In the genomic region with DNA sequence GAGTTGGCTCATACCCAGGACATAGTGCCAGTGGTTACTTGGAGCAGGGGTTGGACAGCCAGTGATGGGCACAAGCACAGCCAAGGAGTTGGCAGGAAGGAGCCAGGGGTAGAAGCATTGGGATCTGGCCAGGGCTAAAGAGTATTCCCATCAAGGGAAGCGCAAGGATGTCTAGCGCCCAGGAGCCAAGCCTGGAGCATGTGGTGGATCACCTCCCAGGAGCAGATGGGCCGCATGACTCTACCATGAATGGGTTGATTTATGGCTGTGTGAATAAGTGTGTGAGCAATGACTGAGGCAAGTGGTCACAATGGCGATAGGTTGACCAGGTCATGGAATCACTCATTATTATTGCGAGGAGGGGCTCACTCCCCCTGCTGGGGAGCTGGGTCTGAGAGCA, we compare ENCODE assay signal across 26 cellular contexts.
"Had no signal": no experiment of that assay in that cellular context is flagged by ENCODE, and none has a peak within 500 bp of the region (broad histone marks: within the 10 kb centered on the region; RNA-seq: fewer than 3 reads in every experiment).

No MANE protein-coding gene starts in this region.

- H3K9me3 Mint-ChIP-seq: activated CD4-positive, alpha-beta T cell treated with anti-CD3 and anti-CD28 coated beads, Interleukin-2, amount 10 ng/mL, durations not matched to agents 24 days and 14 days; activated naive CD4-positive, alpha-beta T cell treated with anti-CD3 and anti-CD28 coated beads, Interleukin-2, amount 50 U/mL, for 72 hours; activated naive CD8-positive, alpha-beta T cell treated with anti-CD3 and anti-CD28 coated beads, Interleukin-2, amount 50 U/mL, for 24 hours; activated T-cell treated with anti-CD3 and anti-CD28 coated beads, Interleukin-2, amount 50 U/mL, for 4 hours; central memory CD8-positive, alpha-beta T cell; T-helper 1 cell treated with Interleukin-12 subunit alpha and Interleukin-12 subunit beta and Interleukin-4 antibody, amounts not matched to agents 30 μg/mL and 1 μg/mL, for 36 hours had no signal

- H3K4me3 Mint-ChIP-seq: activated CD4-positive, alpha-beta T cell treated with anti-CD3 and anti-CD28 coated beads, Interleukin-2, amount 10 ng/mL, durations not matched to agents 24 days and 14 days; activated CD8-positive, alpha-beta memory T cell treated with anti-CD3 and anti-CD28 coated beads, Interleukin-2, amount 10 ng/mL, durations not matched to agents 7 days and 5 days; activated naive CD8-positive, alpha-beta T cell treated with anti-CD3 and anti-CD28 coated beads, Interleukin-2, amount 50 U/mL, for 24 hours; activated T-cell treated with anti-CD3 and anti-CD28 coated beads, Interleukin-2, amount 50 U/mL, for 4 hours; brain; central memory CD8-positive, alpha-beta T cell; T-helper 1 cell treated with Interleukin-12 subunit alpha and Interleukin-12 subunit beta and Interleukin-4 antibody, amounts not matched to agents 30 μg/mL and 1 μg/mL, for 36 hours; WTC11 had no signal

- DNase-seq: activated CD4-positive, alpha-beta T cell treated with anti-CD3 and anti-CD28 coated beads for 1 hour; activated CD4-positive, alpha-beta T cell treated with anti-CD3 and anti-CD28 coated beads, Interleukin-2, amount 10 ng/mL, durations not matched to agents 24 days and 14 days; activated CD4-positive, alpha-beta T cell treated with anti-CD3 and anti-CD28 coated beads, Interleukin-2, amount 50 U/mL, for 48 hours; activated CD8-positive, alpha-beta memory T cell treated with anti-CD3 and anti-CD28 coated beads, Interleukin-2, amount 10 ng/mL, durations not matched to agents 7 days and 5 days; activated effector memory CD4-positive, alpha-beta T cell treated with anti-CD3 and anti-CD28 coated beads, Interleukin-2, amount 50 U/mL, for 16 hours; activated naive CD4-positive, alpha-beta T cell treated with Interleukin-2 at 50 U/mL for 16 hours; activated naive CD8-positive, alpha-beta T cell treated with anti-CD3 and anti-CD28 coated beads, Interleukin-2, amount 50 U/mL, for 24 hours; activated T-cell treated with anti-CD3 and anti-CD28 coated beads, Interleukin-2, amount 50 U/mL, for 4 hours; amniotic stem cell; Kasumi-1; KBM-7; NCI-H1092; NCI-H1436; NCI-H1694 treated with DMSO at 0.1 percent for 48 hours; NCI-H2029 treated with DMSO at 0.1 percent for 48 hours; NCI-H345; NCI-H524; NCI-H82; SHP77 treated with DMSO at 0.1 percent for 48 hours had no signal

- FAIRE-seq: astrocyte had no signal

- H3K36me3 Mint-ChIP-seq: activated CD8-positive, alpha-beta memory T cell treated with anti-CD3 and anti-CD28 coated beads, Interleukin-2, amount 10 ng/mL, durations not matched to agents 7 days and 5 days; activated naive CD4-positive, alpha-beta T cell treated with anti-CD3 and anti-CD28 coated beads, Interleukin-2, amount 50 U/mL, for 72 hours; WTC11 had no signal

- H3K4me1 Mint-ChIP-seq: activated CD4-positive, alpha-beta T cell treated with anti-CD3 and anti-CD28 coated beads, Interleukin-2, amount 10 ng/mL, durations not matched to agents 24 days and 14 days; activated CD8-positive, alpha-beta memory T cell treated with anti-CD3 and anti-CD28 coated beads, Interleukin-2, amount 10 ng/mL, durations not matched to agents 7 days and 5 days; activated naive CD8-positive, alpha-beta T cell treated with anti-CD3 and anti-CD28 coated beads, Interleukin-2, amount 50 U/mL, for 24 hours; central memory CD8-positive, alpha-beta T cell had no signal

- H3K27ac Mint-ChIP-seq: activated CD4-positive, alpha-beta T cell treated with anti-CD3 and anti-CD28 coated beads, Interleukin-2, amount 10 ng/mL, durations not matched to agents 24 days and 14 days; activated CD8-positive, alpha-beta memory T cell treated with anti-CD3 and anti-CD28 coated beads, Interleukin-2, amount 10 ng/mL, durations not matched to agents 7 days and 5 days; activated naive CD4-positive, alpha-beta T cell treated with anti-CD3 and anti-CD28 coated beads, Interleukin-2, amount 50 U/mL, for 72 hours; activated naive CD8-positive, alpha-beta T cell treated with anti-CD3 and anti-CD28 coated beads, Interleukin-2, amount 50 U/mL, for 24 hours; T-helper 1 cell treated with Interleukin-12 subunit alpha and Interleukin-12 subunit beta and Interleukin-4 antibody, amounts not matched to agents 30 μg/mL and 1 μg/mL, for 36 hours; WTC11 had no signal

- ATAC-seq: activated CD8-positive, alpha-beta memory T cell treated with anti-CD3 and anti-CD28 coated beads, Interleukin-2, amount 10 ng/mL, durations not matched to agents 7 days and 5 days; activated naive CD4-positive, alpha-beta T cell treated with anti-CD3 and anti-CD28 coated beads, Interleukin-2, amount 50 U/mL, for 72 hours; activated naive CD8-positive, alpha-beta T cell treated with anti-CD3 and anti-CD28 coated beads, Interleukin-2, amount 50 U/mL, for 24 hours; activated T-cell treated with anti-CD3 and anti-CD28 coated beads, Interleukin-2, amount 50 U/mL, for 4 hours; Panc1; WTC11 had no signal

- H3K27me3 Mint-ChIP-seq: activated CD4-positive, alpha-beta T cell treated with anti-CD3 and anti-CD28 coated beads, Interleukin-2, amount 10 ng/mL, durations not matched to agents 24 days and 14 days; activated CD8-positive, alpha-beta memory T cell treated with anti-CD3 and anti-CD28 coated beads, Interleukin-2, amount 10 ng/mL, durations not matched to agents 7 days and 5 days; central memory CD8-positive, alpha-beta T cell had no signal
